In the genomic region with DNA sequence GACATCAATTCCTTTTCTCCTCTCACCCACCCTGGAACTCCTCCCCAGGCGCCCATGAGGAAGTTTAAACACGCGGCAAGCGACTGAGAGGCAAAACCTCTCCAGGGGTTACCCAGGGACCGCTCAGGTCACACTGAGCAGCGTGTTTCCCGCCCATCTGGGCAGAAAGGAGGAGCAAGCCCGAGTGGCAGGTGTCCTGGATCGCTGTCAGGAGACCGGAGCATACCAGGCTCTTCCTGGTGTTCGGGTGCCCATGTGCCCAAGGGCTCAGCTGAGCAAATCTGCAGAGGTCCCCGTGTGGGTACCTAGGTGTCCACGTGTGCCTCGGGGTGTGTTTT, we compare ENCODE assay signal across 8 cellular contexts. TPM values are rescaled to one million over a fixed set of nuclear protein-coding genes. Genes with fewer than 3 reads are reported as not detected.
DNase-seq lines count a peak whose midpoint lies in the region; ATAC-seq and TF ChIP-seq lines count a peak whose summit lies in the region.

No MANE protein-coding gene starts in this region.

- peaks cover 17% of the 10 kb centered on the region for H3K4me1 Mint-ChIP-seq in activated T-helper 1 cell treated with anti-CD3 and anti-CD28 coated beads, Interleukin-12 subunit alpha, Interleukin-12 subunit beta, Interleukin-2, Interleukin-4 antibody, amounts not matched to agents 30 ng/mL and 10 ng/mL and 1 ng/mL, durations not matched to agents 14 hours and 24 hours and 36 hours (ENCODE audit: low read depth)

- peak overlapping the region; percentile 100 for H3K27ac Mint-ChIP-seq in activated T-helper 1 cell treated with anti-CD3 and anti-CD28 coated beads, Interleukin-12 subunit alpha, Interleukin-12 subunit beta, Interleukin-2, Interleukin-4 antibody, amounts not matched to agents 30 ng/mL and 10 ng/mL and 1 ng/mL, durations not matched to agents 14 hours and 24 hours and 36 hours

- intact Hi-C loops in activated T-helper 1 cell treated with anti-CD3 and anti-CD28 coated beads, Interleukin-12 subunit alpha, Interleukin-12 subunit beta, Interleukin-2, Interleukin-4 antibody, amounts not matched to agents 30 ng/mL and 10 ng/mL and 1 ng/mL, durations not matched to agents 14 hours and 24 hours and 36 hours (cut with micrococcal nuclease) = loop anchor here (1.0 to 2.0 kb wide), 14 partner anchors 9 to 496 kb away; partner anchors contain the start of genes CDR2L, GGA3, GRB2 and JPT1
- intact Hi-C loops in left ventricle myocardium superior (cut with micrococcal nuclease) = no loop called here

- peak; percentile 33 to 40 for DNase-seq in stimulated activated CD4-positive, alpha-beta T cell treated with anti-CD3 and anti-CD28 coated beads, Interleukin-12 subunit alpha, Interleukin-12 subunit beta, amount 100 ng/mL, for 24 hours (ENCODE audit: low read depth in 2 of 2)
- DNase-seq in stimulated activated CD4-positive, alpha-beta T cell treated with anti-CD3 and anti-CD28 coated beads, Interleukin-4, amount 100 ng/mL, for 1 hour = no peak
- peak; percentile 74 for DNase-seq in NCI-H2196 (lab: John Stamatoyannopoulos, UW; ENCODE audit: unreplicated experiment)
- peak; percentile 34 for DNase-seq in activated T-helper 1 cell treated with anti-CD3 and anti-CD28 coated beads, Interleukin-12 subunit alpha, Interleukin-12 subunit beta, Interleukin-2, Interleukin-4 antibody, amounts not matched to agents 30 ng/mL and 10 ng/mL and 1 ng/mL, durations not matched to agents 14 hours and 24 hours and 36 hours (ENCODE audit: low spot score)
- no peak for DNase-seq in left ventricle myocardium superior
- no peak for DNase-seq in retinal pigment epithelial cell (ENCODE audit: low read depth)
- no peak for DNase-seq in pons (ENCODE audit: low spot score)

- H3K9me3 Mint-ChIP-seq in activated T-helper 1 cell treated with anti-CD3 and anti-CD28 coated beads, Interleukin-12 subunit alpha, Interleukin-12 subunit beta, Interleukin-2, Interleukin-4 antibody, amounts not matched to agents 30 ng/mL and 10 ng/mL and 1 ng/mL, durations not matched to agents 14 hours and 24 hours and 36 hours = no peaks in the 10 kb centered on the region

- TF ChIP-seq CTCF in retinal pigment epithelial cell (conservative IDR thresholded peaks at IDR 0.05; ENCODE audit: low read depth, low read length) = no peak

- ATAC-seq in HG03045 (IDR thresholded peaks at IDR 0.05; ENCODE audit: unreplicated experiment) (peak; percentile 23), left ventricle myocardium superior (peak; percentile 40)

- H3K4me3 Mint-ChIP-seq in activated T-helper 1 cell treated with anti-CD3 and anti-CD28 coated beads, Interleukin-12 subunit alpha, Interleukin-12 subunit beta, Interleukin-2, Interleukin-4 antibody, amounts not matched to agents 30 ng/mL and 10 ng/mL and 1 ng/mL, durations not matched to agents 14 hours and 24 hours and 36 hours = peak overlapping the region; percentile 97

- H3K4me3 ChIP-seq in retinal pigment epithelial cell (ENCODE audit: low read length) = peak overlapping the region; percentile 90

- peaks cover 30% of the 10 kb centered on the region for H3K36me3 Mint-ChIP-seq in activated T-helper 1 cell treated with anti-CD3 and anti-CD28 coated beads, Interleukin-12 subunit alpha, Interleukin-12 subunit beta, Interleukin-2, Interleukin-4 antibody, amounts not matched to agents 30 ng/mL and 10 ng/mL and 1 ng/mL, durations not matched to agents 14 hours and 24 hours and 36 hours (ENCODE audit: low read depth)

- no peaks in the 10 kb centered on the region for H3K27me3 Mint-ChIP-seq in activated T-helper 1 cell treated with anti-CD3 and anti-CD28 coated beads, Interleukin-12 subunit alpha, Interleukin-12 subunit beta, Interleukin-2, Interleukin-4 antibody, amounts not matched to agents 30 ng/mL and 10 ng/mL and 1 ng/mL, durations not matched to agents 14 hours and 24 hours and 36 hours (ENCODE audit: insufficient read depth)

RNA-seq across cellular contexts. Expression of gene SLC25A19, which starts 0.5 kb away (rescaled TPM):
- 119 and 126 TPM in 2 replicates for total RNA-seq in activated T-helper 1 cell treated with anti-CD3 and anti-CD28 coated beads, Interleukin-12 subunit alpha, Interleukin-12 subunit beta, Interleukin-2, Interleukin-4 antibody, amounts not matched to agents 30 ng/mL and 10 ng/mL and 1 ng/mL, durations not matched to agents 14 hours and 24 hours and 36 hours
- 23.0 TPM for total RNA-seq in left ventricle myocardium superior

RNA-seq across cellular contexts. Expression of gene MIF4GD, which starts 17.7 kb away (rescaled TPM):
- total RNA-seq in activated T-helper 1 cell treated with anti-CD3 and anti-CD28 coated beads, Interleukin-12 subunit alpha, Interleukin-12 subunit beta, Interleukin-2, Interleukin-4 antibody, amounts not matched to agents 30 ng/mL and 10 ng/mL and 1 ng/mL, durations not matched to agents 14 hours and 24 hours and 36 hours = 49.0 and 49.3 TPM in 2 replicates
- total RNA-seq in left ventricle myocardium superior = 15.4 TPM

RNA-seq across cellular contexts. Expression of gene MRPS7, which starts 27.1 kb away (rescaled TPM):
- 126 and 130 TPM in 2 replicates for total RNA-seq in activated T-helper 1 cell treated with anti-CD3 and anti-CD28 coated beads, Interleukin-12 subunit alpha, Interleukin-12 subunit beta, Interleukin-2, Interleukin-4 antibody, amounts not matched to agents 30 ng/mL and 10 ng/mL and 1 ng/mL, durations not matched to agents 14 hours and 24 hours and 36 hours
- 132 TPM for total RNA-seq in left ventricle myocardium superior

RNA-seq across cellular contexts. Expression of gene GGA3, which starts 27.3 kb away (rescaled TPM):
- total RNA-seq in activated T-helper 1 cell treated with anti-CD3 and anti-CD28 coated beads, Interleukin-12 subunit alpha, Interleukin-12 subunit beta, Interleukin-2, Interleukin-4 antibody, amounts not matched to agents 30 ng/mL and 10 ng/mL and 1 ng/mL, durations not matched to agents 14 hours and 24 hours and 36 hours = 93.4 and 94.3 TPM in 2 replicates
- total RNA-seq in left ventricle myocardium superior = 26.2 TPM

Comparison
In these comparisons a context has a peak if more than half of its experiments do, and no peak if none do; other contexts are left out.
1. DNase-seq: peak in stimulated activated CD4-positive, alpha-beta T cell treated with anti-CD3 and anti-CD28 coated beads, Interleukin-12 subunit alpha, Interleukin-12 subunit beta, amount 100 ng/mL, for 24 hours (2 of 2), NCI-H2196 (single experiment) and activated T-helper 1 cell treated with anti-CD3 and anti-CD28 coated beads, Interleukin-12 subunit alpha, Interleukin-12 subunit beta, Interleukin-2, Interleukin-4 antibody, amounts not matched to agents 30 ng/mL and 10 ng/mL and 1 ng/mL, durations not matched to agents 14 hours and 24 hours and 36 hours (single experiment); none in stimulated activated CD4-positive, alpha-beta T cell treated with anti-CD3 and anti-CD28 coated beads, Interleukin-4, amount 100 ng/mL, for 1 hour (single experiment), left ventricle myocardium superior (single experiment), retinal pigment epithelial cell (single experiment) and pons (single experiment).